In the genomic region with DNA sequence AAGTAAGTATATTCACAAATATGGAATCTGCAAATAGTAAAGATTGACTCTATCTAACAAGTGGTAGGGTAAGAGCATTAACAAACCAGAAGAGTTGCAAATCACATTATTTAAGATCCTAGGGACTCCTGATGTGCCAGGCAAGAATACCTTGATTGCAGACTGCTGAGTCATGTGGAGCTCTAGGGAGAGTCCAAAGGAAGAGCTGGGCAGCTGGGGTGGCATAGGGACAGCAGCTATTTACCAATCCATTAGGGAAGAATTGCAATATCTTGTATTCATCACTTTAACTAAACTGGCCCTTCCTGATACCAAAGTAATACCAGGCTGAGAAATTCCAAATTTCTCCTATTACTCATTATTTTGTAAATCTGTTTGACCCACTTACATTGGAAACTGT, we compare ENCODE assay signal across 16 cellular contexts. TPM values are rescaled to one million over a fixed set of nuclear protein-coding genes. Genes with fewer than 3 reads are reported as not detected.
DNase-seq lines count a peak whose midpoint lies in the region; ATAC-seq and TF ChIP-seq lines count a peak whose summit lies in the region.
"Had no signal": no experiment of that assay in that cellular context is flagged by ENCODE, and none has a peak within 500 bp of the region (broad histone marks: within the 10 kb centered on the region; RNA-seq: fewer than 3 reads in every experiment).

No MANE protein-coding gene starts in this region.

- DNase-seq in PC-3 (peak; percentile 34), RWPE2 (ENCODE audit: low spot score) (no peak), prostate gland (ENCODE audit: low spot score) (no peak), UCSD-AML1 (lab: John Stamatoyannopoulos, UW; ENCODE audit: unreplicated experiment) (no peak), HuH-7.5 (ENCODE audit: low spot score) (no peak), mesothelial cell of epicardium (ENCODE audit: low spot score in 2 of 2, unreplicated experiment in 2 of 2) (no peak)
- DNase-seq: Caco-2; CD4-positive, CD25-positive, alpha-beta regulatory T cell; DMS79; NCI-H1092; NCI-H2081 treated with DMSO at 0.1 percent for 48 hours; OCI-M1; SW 1271 had no signal

- H3K9me3 ChIP-seq in PC-3 (ENCODE audit: low read length) (no peaks in the 10 kb centered on the region), RWPE2 (ENCODE audit: severe bottlenecking) (no peaks in the 10 kb centered on the region), prostate gland (no peaks in the 10 kb centered on the region)
- H3K9me3 ChIP-seq: Caco-2 had no signal

- H3K79me2 ChIP-seq in PC-3 (ENCODE audit: low read length) = no peaks in the 10 kb centered on the region

- no peak overlapping the region for H3K4me3 Mint-ChIP-seq in mesothelial cell of epicardium
- H3K4me3 Mint-ChIP-seq: CD4-positive, CD25-positive, alpha-beta regulatory T cell had no signal

- TF ChIP-seq CTCF in PC-3 (conservative IDR thresholded peaks at IDR 0.05; ENCODE audit: low read depth, low read length) = no peak
- TF ChIP-seq CTCF in RWPE2 (IDR thresholded peaks at IDR 0.05; ENCODE audit: poor library complexity, severe bottlenecking) = no peak
- no peak for TF ChIP-seq CTCF in prostate gland (IDR thresholded peaks at IDR 0.05)
- no peak for TF ChIP-seq CTCF in mesothelial cell of epicardium (IDR thresholded peaks at IDR 0.05; ENCODE audit: unreplicated experiment)

- H3K9me3 Mint-ChIP-seq in mesothelial cell of epicardium = peaks cover 11% of the 10 kb centered on the region

- intact Hi-C loops in PC-3 (cut with micrococcal nuclease) (no loop called here), prostate gland (cut with DNase I) (loop anchor here (5.0 kb wide), 1 partner anchor 67 kb away; no protein-coding TSS in a partner anchor)

- no peak overlapping the region for H3K4me2 ChIP-seq in PC-3 (ENCODE audit: low read length)
- H3K4me2 ChIP-seq: KMS-11 had no signal

- H3K4me3 ChIP-seq in PC-3 (ENCODE audit: low read length) = no peak overlapping the region
- H3K4me3 ChIP-seq in RWPE2 (ENCODE audit: severe bottlenecking) = no peak overlapping the region
- peak overlapping the region in 1 of 2 donors; percentile 5 for H3K4me3 ChIP-seq in prostate gland

- H2AFZ ChIP-seq in PC-3 (ENCODE audit: low read length) = no peak overlapping the region

- CTCF ChIA-PET in PC-3 (lab: Charles Lee) = interaction anchor here (0.7 kb wide), 1 partner anchor 44 kb away, joined by 3 read pairs; no protein-coding TSS in a partner anchor

- H3K4me1 ChIP-seq in PC-3 (ENCODE audit: insufficient read depth, low read length) (no peaks in the 10 kb centered on the region), RWPE2 (ENCODE audit: insufficient read depth, poor library complexity, severe bottlenecking) (no peaks in the 10 kb centered on the region), prostate gland (replicated peaks) (peaks cover 4% of the 10 kb centered on the region)
- H3K4me1 ChIP-seq: Caco-2 had no signal

- H3K9me2 ChIP-seq in PC-3 (replicated peaks; ENCODE audit: low read length) = no peaks in the 10 kb centered on the region

- H3K27ac Mint-ChIP-seq in mesothelial cell of epicardium = no peak overlapping the region
- H3K27ac Mint-ChIP-seq: CD4-positive, CD25-positive, alpha-beta regulatory T cell had no signal

- H3K36me3 ChIP-seq in PC-3 (ENCODE audit: low read depth, low read length) = no peaks in the 10 kb centered on the region
- H3K36me3 ChIP-seq in RWPE2 (ENCODE audit: low read depth) = no peaks in the 10 kb centered on the region
- no peaks in the 10 kb centered on the region for H3K36me3 ChIP-seq in prostate gland

- ATAC-seq in PC-3 (no peak), RWPE2 (ENCODE audit: low read depth) (peak; percentile 40; the same call in 2 of the 3 replicates), esophagus mucosa (peak; percentile 57)
- ATAC-seq: HepG2 had no signal

- no peaks in the 10 kb centered on the region for H3K27me3 Mint-ChIP-seq in mesothelial cell of epicardium (ENCODE audit: low read depth)

- no peaks in the 10 kb centered on the region for H3F3A ChIP-seq in PC-3 (ENCODE audit: low read length, unreplicated experiment)

- BruUV-seq in PC-3 (replicated peaks; lab: Mats Ljungman, UMichigan) = no TSS peak

- no peak overlapping the region for H3K9ac ChIP-seq in PC-3 (ENCODE audit: low read length)
- H3K9ac ChIP-seq: KMS-11 had no signal

- no peak for TF ChIP-seq POLR2A in prostate gland (IDR thresholded peaks at IDR 0.05)

- no peaks in the 10 kb centered on the region for H3K36me3 Mint-ChIP-seq in mesothelial cell of epicardium
- H3K36me3 Mint-ChIP-seq: CD4-positive, CD25-positive, alpha-beta regulatory T cell had no signal

- H3K27me3 ChIP-seq in PC-3 (ENCODE audit: low read length) = no peaks in the 10 kb centered on the region
- H3K27me3 ChIP-seq in RWPE2 (ENCODE audit: insufficient read depth, poor library complexity, severe bottlenecking) = no peaks in the 10 kb centered on the region
- no peaks in the 10 kb centered on the region for H3K27me3 ChIP-seq in prostate gland (replicated peaks; ENCODE audit: insufficient read depth)

- peaks cover 4% of the 10 kb centered on the region for H3K4me1 Mint-ChIP-seq in mesothelial cell of epicardium
- H3K4me1 Mint-ChIP-seq: CD4-positive, CD25-positive, alpha-beta regulatory T cell had no signal

- H3K27ac ChIP-seq in PC-3 (ENCODE audit: low read length) (no peak overlapping the region), RWPE2 (ENCODE audit: poor library complexity, severe bottlenecking) (no peak overlapping the region), prostate gland (peak overlapping the region; percentile 68 to 73)
- H3K27ac ChIP-seq: KMS-11 had no signal

- H4K20me1 ChIP-seq in PC-3 (ENCODE audit: low read length) = no peaks in the 10 kb centered on the region

- POLR2A ChIA-PET in PC-3 (lab: Charles Lee; ENCODE audit: unreplicated experiment) = no interaction called here

RNA-seq across cellular contexts. Expression of a gene that starts 52.2 kb away (rescaled TPM):
- total RNA-seq in PC-3 (2014; rRNA removed) (0.15 and 0.75 TPM in 2 replicates), esophagus mucosa (57.5 TPM), prostate gland (over 10,000 TPM in 1 of 2 donors, 1,000 to 10,000 TPM in 1; 1,778 to 14,359 TPM), mesothelial cell of epicardium (25.5 to 28.0 TPM (median 27.8 TPM) in 3 replicates)
- total RNA-seq: CD4-positive, CD25-positive, alpha-beta regulatory T cell; HepG2 had no signal

Comparison
In these comparisons a context has a peak if more than half of its experiments do, and no peak if none do; other contexts are left out.
1. H3K27ac ChIP-seq: peak in prostate gland (2 of 2); none in PC-3 (single experiment) and RWPE2 (single experiment).
2. RNA of a gene that starts 52.2 kb away (total RNA-seq): 1,778 to 14,359 TPM in prostate gland; 57.5 TPM in esophagus mucosa (single experiment), 25.5 to 28.0 TPM in mesothelial cell of epicardium and 0.15 to 0.75 TPM in PC-3; every median in the first group is over 10 times any median in the second.